In genomic region chr13:29730253-29730652, GRCh38 we compare ENCODE assay signal across 1 cellular context.
TF ChIP-seq lines count a peak whose summit lies in the region.

No MANE protein-coding gene starts in this region.

TF ChIP-seq in SK-N-SH treated with all-trans-retinoic acid at 6 μM for 48 hours, 23 proteins besides CTCF, POLR2A, EP300 and RAD21 (continued from another document):
- no peak for TF ChIP-seq POU6F1 (CRISPR knock-in tag; IDR thresholded peaks at IDR 0.05; ENCODE audit: borderline replicate concordance, low read depth)
- no peak for TF ChIP-seq ZC3H10 (CRISPR knock-in tag; IDR thresholded peaks at IDR 0.05)
- TF ChIP-seq ARNTL (CRISPR knock-in tag; IDR thresholded peaks at IDR 0.05; ENCODE audit: borderline replicate concordance, low read depth): no peak
- no peak for TF ChIP-seq ESRRG (CRISPR knock-in tag; IDR thresholded peaks at IDR 0.05)
- no peak for TF ChIP-seq BACH2 (CRISPR knock-in tag; IDR thresholded peaks at IDR 0.05; ENCODE audit: borderline replicate concordance)
- no peak for TF ChIP-seq ZNF8 (CRISPR knock-in tag; IDR thresholded peaks at IDR 0.05)
- TF ChIP-seq GLIS3 (CRISPR knock-in tag; IDR thresholded peaks at IDR 0.05): no peak
- no peak for TF ChIP-seq ZNF565 (CRISPR knock-in tag; conservative IDR thresholded peaks at IDR 0.05; ENCODE audit: low read depth)
- TF ChIP-seq CSDC2 (CRISPR knock-in tag; IDR thresholded peaks at IDR 0.05): no peak
- TF ChIP-seq ISL1 (CRISPR knock-in tag; IDR thresholded peaks at IDR 0.05): no peak
- no peak for TF ChIP-seq TSHZ2 (CRISPR knock-in tag; IDR thresholded peaks at IDR 0.05)
- TF ChIP-seq TOX (CRISPR knock-in tag; IDR thresholded peaks at IDR 0.05; ENCODE audit: borderline replicate concordance): no peak
- TF ChIP-seq ZNF70 (CRISPR knock-in tag; IDR thresholded peaks at IDR 0.05): no peak
- no peak for TF ChIP-seq ZFP30 (CRISPR knock-in tag; IDR thresholded peaks at IDR 0.05)
